18 cellular contexts compared by ENCODE assay signal in the genomic region with DNA sequence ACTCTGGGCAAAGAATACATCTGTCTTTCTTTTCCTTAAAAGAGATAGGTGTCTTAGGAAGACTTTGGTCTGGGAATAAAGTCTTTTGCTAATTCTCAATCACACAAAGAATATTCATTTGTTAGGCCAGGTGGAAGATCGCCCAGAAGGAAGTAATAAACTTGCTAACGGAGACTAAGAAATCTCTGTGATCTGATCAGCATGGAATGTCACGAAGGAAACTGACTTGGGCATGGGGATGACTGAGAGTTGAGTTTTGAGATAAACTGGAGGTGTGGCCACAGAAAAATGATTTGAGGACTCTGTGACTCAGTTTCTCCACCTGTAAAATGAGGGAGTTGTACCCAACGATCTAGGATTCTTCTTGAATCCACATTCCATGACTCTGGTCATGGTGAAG.
DNase-seq lines count a peak whose midpoint lies in the region; ATAC-seq and TF ChIP-seq lines count a peak whose summit lies in the region.
"Had no signal": no experiment of that assay in that cellular context is flagged by ENCODE, and none has a peak within 500 bp of the region (broad histone marks: within the 10 kb centered on the region; RNA-seq: fewer than 3 reads in every experiment).

No MANE protein-coding gene starts in this region.

- intact Hi-C loops in esophagus squamous epithelium (cut with DNase I) (no loop called here), prostate gland (cut with DNase I) (loop anchor here (2.0 kb wide), 1 partner anchor 59 kb away; no protein-coding TSS in a partner anchor)

- H3K27ac ChIP-seq in ACC112 (ENCODE audit: low read depth, low read length) (peak overlapping the region; percentile 13), esophagus squamous epithelium (peak overlapping the region; percentile 40 to 74 (median 72)), prostate gland (peak overlapping the region; percentile 74 to 82)
- H3K27ac ChIP-seq: PC-9, suprapubic skin had no signal

- DNase-seq in M059J (ENCODE audit: low read depth) (peak; percentile 57), esophagus squamous epithelium (lab: John Stamatoyannopoulos, UW) (no peak), prostate gland (ENCODE audit: low spot score) (peak; percentile 62), DMS79 (lab: John Stamatoyannopoulos, UW) (no peak), NCI-H1092 (lab: John Stamatoyannopoulos, UW) (no peak)
- no peak for DNase-seq in activated effector memory CD4-positive, alpha-beta T cell treated with Interleukin-2 at 50 U/mL for 16 hours
- DNase-seq: ACHN; Calu3; cortex of kidney; naive thymus-derived CD8-positive, alpha-beta T cell; NCI-H524; PC-9; SW 1271 had no signal

- ATAC-seq in GM19035 (IDR thresholded peaks at IDR 0.05; ENCODE audit: unreplicated experiment): no peak
- ATAC-seq: K562; naive thymus-derived CD8-positive, alpha-beta T cell; WTC11 had no signal

- TF ChIP-seq POLR2A in esophagus squamous epithelium (IDR thresholded peaks at IDR 0.05): no peak
- TF ChIP-seq POLR2A in prostate gland (IDR thresholded peaks at IDR 0.05): no peak

- WGBS in esophagus squamous epithelium, 2 donors: 64 to 77% methylated on average over 4 of the region's 4 CpGs
- 12% methylated on average over 4 of the region's 4 CpGs for WGBS in prostate gland

- H3K27me3 ChIP-seq in ACC112 (ENCODE audit: insufficient read depth, low read length) (no peaks in the 10 kb centered on the region), esophagus squamous epithelium (no peaks in the 10 kb centered on the region), prostate gland (replicated peaks; ENCODE audit: insufficient read depth) (no peaks in the 10 kb centered on the region)
- H3K27me3 ChIP-seq: suprapubic skin had no signal

- H3K4me3 ChIP-seq in ACC112 (ENCODE audit: low read depth, low read length) (no peak overlapping the region), esophagus squamous epithelium (no peak overlapping the region), prostate gland (no peak overlapping the region)
- H3K4me3 ChIP-seq: K562, PC-9, suprapubic skin had no signal

- no peaks in the 10 kb centered on the region for H3K79me2 ChIP-seq in ACC112 (ENCODE audit: control insufficient read depth, insufficient read depth, low read length, unreplicated experiment)

- H3K36me3 ChIP-seq in ACC112 (ENCODE audit: insufficient read depth, low read length) (no peaks in the 10 kb centered on the region), esophagus squamous epithelium (no peaks in the 10 kb centered on the region), prostate gland (no peaks in the 10 kb centered on the region)
- H3K36me3 ChIP-seq: suprapubic skin had no signal

- TF ChIP-seq CTCF in esophagus squamous epithelium (IDR thresholded peaks at IDR 0.05) (no peak), prostate gland (IDR thresholded peaks at IDR 0.05) (no peak)

- H3K4me1 ChIP-seq in ACC112 (ENCODE audit: control insufficient read depth, insufficient read depth, low read length, unreplicated experiment) (peaks cover 17% of the 10 kb centered on the region), esophagus squamous epithelium (peaks cover 0 to 17% (median 0%) of the 10 kb centered on the region in 3 donors), prostate gland (replicated peaks) (no peaks in the 10 kb centered on the region)
- H3K4me1 ChIP-seq: suprapubic skin had no signal

- H3K9me3 ChIP-seq in esophagus squamous epithelium (no peaks in the 10 kb centered on the region), prostate gland (no peaks in the 10 kb centered on the region)
- H3K9me3 ChIP-seq: suprapubic skin had no signal

- peak overlapping the region; percentile 53 for H2AFZ ChIP-seq in ACC112 (ENCODE audit: low read length, unreplicated experiment)
- H2AFZ ChIP-seq: PC-9 had no signal

Comparison
In these comparisons a context has a peak if more than half of its experiments do, and no peak if none do; other contexts are left out.
1. H3K27ac ChIP-seq: peak in every context shown above with its lines; median percentile 78 in prostate gland; 72 in esophagus squamous epithelium; 13 in ACC112.
2. DNase-seq: peak in M059J (single experiment) and prostate gland (single experiment); none in esophagus squamous epithelium (single experiment), activated effector memory CD4-positive, alpha-beta T cell treated with Interleukin-2 at 50 U/mL for 16 hours (single experiment), DMS79 (single experiment) and NCI-H1092 (single experiment).